13 cellular contexts compared by ENCODE assay signal in genomic region chr13:73070451-73070850, GRCh38.
"Had no signal": no experiment of that assay in that cellular context is flagged by ENCODE, and none has a peak within 500 bp of the region (broad histone marks: within the 10 kb centered on the region; RNA-seq: fewer than 3 reads in every experiment).

No MANE protein-coding gene starts in this region.

- H3K9me3 ChIP-seq: heart left ventricle, spleen, thoracic aorta, vagina had no signal

- H3K27ac ChIP-seq: heart left ventricle, spleen, thoracic aorta, vagina, VCaP had no signal

- H3K27me3 ChIP-seq: heart left ventricle, spleen, vagina had no signal

- H3K4me3 ChIP-seq: heart left ventricle, spleen, thoracic aorta, vagina had no signal

- DNase-seq: activated CD4-positive, alpha-beta T cell treated with anti-CD3 and anti-CD28 coated beads, Interleukin-2, amount 50 U/mL, for 48 hours; activated CD8-positive, alpha-beta memory T cell treated with anti-CD3 and anti-CD28 coated beads, Interleukin-2, amount 10 ng/mL, durations not matched to agents 7 days and 5 days; activated naive CD4-positive, alpha-beta T cell treated with anti-CD3 and anti-CD28 coated beads, Interleukin-2, amount 10 ng/mL, durations not matched to agents 7 days and 5 days; activated T-cell treated with anti-CD3 and anti-CD28 coated beads, Interleukin-2, amount 50 U/mL, for 1 hour; heart left ventricle; spleen; stimulated activated naive CD8-positive, alpha-beta T cell treated with anti-CD3 and anti-CD28 coated beads, Interleukin-15, amount 100 ng/mL, for 72 hours; T-helper 1 cell had no signal

- ATAC-seq: activated CD8-positive, alpha-beta memory T cell treated with anti-CD3 and anti-CD28 coated beads, Interleukin-2, amount 10 ng/mL, durations not matched to agents 7 days and 5 days; heart left ventricle; sciatic nerve; SK-N-SH treated with all-trans-retinoic acid at 6 μM for 48 hours; stimulated activated naive CD8-positive, alpha-beta T cell treated with anti-CD3 and anti-CD28 coated beads, Interleukin-15, amount 100 ng/mL, for 72 hours had no signal

- H3K36me3 ChIP-seq: thoracic aorta had no signal
